Comparison of ENCODE assay signal across 1 cellular context in genomic region chr10:11715815-11716494, GRCh38.
TF ChIP-seq lines count a peak whose summit lies in the region.

No MANE protein-coding gene starts in this region.

TF ChIP-seq in HepG2, 621 proteins besides CTCF, POLR2A, EP300 and RAD21 (continued from another document and continues in another):
- TF ChIP-seq KIAA2018 (CRISPR knock-in tag; IDR thresholded peaks at IDR 0.05; ENCODE audit: borderline replicate concordance) (no peak), ZHX1 (CRISPR knock-in tag; IDR thresholded peaks at IDR 0.05; ENCODE audit: low read depth) (peak; percentile 35; the same call in 1 of the 2 replicates), ZNF24 (IDR thresholded peaks at IDR 0.05) (peak; percentile 94), ZNF143 (CRISPR knock-in tag; IDR thresholded peaks at IDR 0.05) (peak; percentile 60; the same call in 1 of the 2 replicates), ZNF430 (CRISPR knock-in tag; IDR thresholded peaks at IDR 0.05) (no peak; the same call in 1 of the 2 replicates), ZNF543 (CRISPR knock-in tag; IDR thresholded peaks at IDR 0.05) (0 out of 2 replicates have a peak, but pooled peaks have one; percentile 54), PBX3 (CRISPR knock-in tag; IDR thresholded peaks at IDR 0.05; ENCODE audit: borderline replicate concordance) (no peak), ZNF713 (CRISPR knock-in tag; IDR thresholded peaks at IDR 0.05) (no peak), ZC3H13 (CRISPR knock-in tag; IDR thresholded peaks at IDR 0.05) (no peak), HIVEP1 (CRISPR knock-in tag; IDR thresholded peaks at IDR 0.05) (peak; percentile 55; the same call in 1 of the 2 replicates), SIX4 (CRISPR knock-in tag; IDR thresholded peaks at IDR 0.05) (peak; percentile 52; the same call in 1 of the 2 replicates), SNAPC4 (CRISPR knock-in tag; IDR thresholded peaks at IDR 0.05) (0 out of 2 replicates have a peak, but pooled peaks have one; percentile 6), SAP130 (CRISPR knock-in tag; IDR thresholded peaks at IDR 0.05; ENCODE audit: low read depth) (peak; percentile 92), ZNF205 (CRISPR knock-in tag; IDR thresholded peaks at IDR 0.05) (no peak; the same call in 1 of the 2 replicates), ZNF792 (CRISPR knock-in tag; IDR thresholded peaks at IDR 0.05) (peak; percentile 88), ZNF280D (CRISPR knock-in tag; IDR thresholded peaks at IDR 0.05) (peak; percentile 81; the same call in 1 of the 2 replicates), HDAC1 (CRISPR knock-in tag; IDR thresholded peaks at IDR 0.05) (peak; percentile 87), MYPOP (CRISPR knock-in tag; IDR thresholded peaks at IDR 0.05) (peak; percentile 58; the same call in 1 of the 2 replicates), ZNF383 (CRISPR knock-in tag; IDR thresholded peaks at IDR 0.05; ENCODE audit: borderline replicate concordance) (0 out of 2 replicates have a peak, but pooled peaks have one; percentile 61), ZSCAN29 (CRISPR knock-in tag; conservative IDR thresholded peaks at IDR 0.05) (0 out of 2 replicates have a peak, but pooled peaks have one; percentile 54), LRRFIP1 (CRISPR knock-in tag; conservative IDR thresholded peaks at IDR 0.05) (no peak), ZSCAN22 (CRISPR knock-in tag; IDR thresholded peaks at IDR 0.05) (no peak; the same call in 1 of the 2 replicates), YY1 (IDR thresholded peaks at IDR 0.05; ENCODE audit: insufficient read depth, insufficient replicate concordance, low read depth, low read length) (peak; percentile 65), ATF7-NPFF (CRISPR knock-in tag; IDR thresholded peaks at IDR 0.05; ENCODE audit: low read depth) (no peak), ZNF296 (CRISPR knock-in tag; conservative IDR thresholded peaks at IDR 0.05) (no peak), HOXD1 (CRISPR knock-in tag; IDR thresholded peaks at IDR 0.05) (peak; percentile 89; the same call in 1 of the 2 replicates), STAG1 (CRISPR knock-in tag; IDR thresholded peaks at IDR 0.05) (peak; percentile 18; the same call in 1 of the 2 replicates), ZNF816 (CRISPR knock-in tag; IDR thresholded peaks at IDR 0.05; ENCODE audit: borderline replicate concordance) (peak; percentile 82; the same call in 1 of the 2 replicates)
